Comparison of ENCODE assay signal across 8 cellular contexts in the genomic region with DNA sequence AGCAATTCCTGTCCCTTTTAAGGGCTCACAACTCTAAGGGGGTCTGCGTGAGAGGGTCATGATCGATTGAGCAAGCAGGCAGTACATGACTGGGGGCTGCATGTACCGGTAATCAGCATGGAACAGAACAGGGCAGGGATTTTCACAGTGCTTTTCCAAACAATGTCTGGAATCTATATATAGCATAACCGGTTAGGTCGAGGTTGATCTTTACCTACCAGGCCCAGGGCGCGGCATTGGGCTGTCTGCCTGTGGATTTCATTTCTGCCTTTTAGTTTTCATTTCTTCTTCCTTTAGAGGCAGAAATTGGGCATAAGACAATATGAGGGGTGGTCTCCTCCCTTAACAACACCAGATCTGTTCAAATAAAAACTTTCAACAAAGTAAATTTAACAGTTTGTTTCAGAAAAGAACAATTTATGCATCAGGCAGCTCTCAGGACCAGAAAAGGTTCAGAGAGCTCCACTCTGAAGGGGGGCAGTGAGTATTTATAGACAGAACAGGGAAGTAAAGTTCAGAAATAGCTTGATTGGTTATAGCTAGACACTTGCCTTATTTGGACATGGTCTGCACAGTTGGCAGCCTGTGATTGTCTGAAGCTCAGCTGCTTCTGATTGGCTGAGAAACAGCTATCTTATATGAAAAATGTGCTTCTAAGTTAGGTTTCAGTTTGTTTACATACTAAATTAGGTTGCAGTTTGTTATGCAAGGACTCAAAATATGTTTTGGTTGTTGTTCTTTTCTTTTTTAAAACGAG. TPM values are rescaled to one million over a fixed set of nuclear protein-coding genes. Genes with fewer than 3 reads are reported as not detected.
DNase-seq lines count a peak whose midpoint lies in the region; ATAC-seq and TF ChIP-seq lines count a peak whose summit lies in the region.

No MANE protein-coding gene starts in this region.

- H2BK15ac ChIP-seq in H9 (ENCODE audit: low read depth, low read length), result no peak overlapping the region

- no peak overlapping the region for H2BK120ac ChIP-seq in H9 (ENCODE audit: low read depth, low read length, poor library complexity, severe bottlenecking)

- H3K27ac ChIP-seq in H9 (ENCODE audit: insufficient read length, low read depth, low read length), result no peak overlapping the region

- H3K9ac ChIP-seq in H9 (ENCODE audit: extremely low read depth, insufficient read length, low read length), result no peak overlapping the region

- no peak overlapping the region for H3K14ac ChIP-seq in H9 (ENCODE audit: insufficient read depth, low read length)

- peak overlapping the region; percentile 46 to 85 (median 75); a peak in 6 of 7 replicates for H3K27ac Mint-ChIP-seq in H9

- no peak overlapping the region for H3K4ac ChIP-seq in H9 (ENCODE audit: low read depth, low read length)

- no peak overlapping the region for H4K8ac ChIP-seq in H9 (replicated peaks; ENCODE audit: insufficient read length, low read depth, low read length)

- H3K9me3 ChIP-seq in H9 (ENCODE audit: control insufficient read depth, low read depth, low read length), result no peaks in the 10 kb centered on the region

- no peak overlapping the region for H4K5ac ChIP-seq in H9 (ENCODE audit: insufficient read length, low read depth, low read length)

- H2AK5ac ChIP-seq in H9 (ENCODE audit: insufficient read length, low read length), result no peak overlapping the region

- intact Hi-C loops in left ventricle myocardium superior (cut with micrococcal nuclease), result no loop called here

- no peak overlapping the region for H3K56ac ChIP-seq in H9 (ENCODE audit: insufficient read length, low read depth, low read length)

- peaks cover 52 to 58% of the 10 kb centered on the region in 2 experiments for H3K4me1 Mint-ChIP-seq in H9

- H3K27me3 Mint-ChIP-seq in H9 (ENCODE audit: low read depth), result no peaks in the 10 kb centered on the region

- WGBS in H9 (ENCODE audit: extremely low coverage, insufficient read length, low lambda C conversion rate), result no CpG with 5 or more reads among the region's 8 CpGs

- no peak overlapping the region for H2BK20ac ChIP-seq in H9 (ENCODE audit: low read depth, low read length, poor library complexity, severe bottlenecking)

- no peaks in the 10 kb centered on the region for H3K79me1 ChIP-seq in H9 (ENCODE audit: insufficient read depth, low read depth, low read length, poor library complexity, severe bottlenecking)

- no peak overlapping the region for H3T11ph ChIP-seq in H9 (ENCODE audit: low read length)

- no peak overlapping the region for H3K23ac ChIP-seq in H9 (ENCODE audit: insufficient read length, low read depth, low read length)

- no peak overlapping the region for H2BK5ac ChIP-seq in H9 (ENCODE audit: insufficient read length, low read length)

- no peak overlapping the region for H3K4me2 ChIP-seq in H9 (ENCODE audit: insufficient read depth, insufficient read length, low read length)

- H2BK12ac ChIP-seq in H9 (ENCODE audit: insufficient read length, low read depth, low read length), result peak overlapping the region; percentile 76

- no peaks in the 10 kb centered on the region for H3K79me2 ChIP-seq in H9 (ENCODE audit: insufficient read depth, low read length)

- peaks cover 0 to 9% (median 0%) of the 10 kb centered on the region in 3 experiments; a peak in 3 of 7 replicates for H3K36me3 Mint-ChIP-seq in H9 (ENCODE audit: insufficient read depth in 1 of 3, low read depth in 3 of 3)

- TF ChIP-seq CTCF in H9 (conservative IDR thresholded peaks at IDR 0.05), result no peak

- peak; percentile 93 for ATAC-seq in left ventricle myocardium superior

- H4K20me1 ChIP-seq in H9 (ENCODE audit: control insufficient read depth, insufficient read depth, insufficient read length), result no peaks in the 10 kb centered on the region

- no peak overlapping the region for H4K91ac ChIP-seq in H9 (ENCODE audit: insufficient read length, low read depth, low read length)

- no peaks in the 10 kb centered on the region for H3K27me3 ChIP-seq in H9 (ENCODE audit: insufficient read depth, low read length)

- DNase-seq in DMS53 (lab: John Stamatoyannopoulos, UW) (peak; percentile 50), H9 (no peak), NOMO-1 (lab: John Stamatoyannopoulos, UW; ENCODE audit: unreplicated experiment in 2 of 2) (peak; percentile 10 to 77), left ventricle myocardium superior (no peak), NCI-H748 treated with DMSO at 0.1 percent for 48 hours (lab: John Stamatoyannopoulos, UW) (no peak), glomerular visceral epithelial cell (ENCODE audit: extremely low spot score) (no peak), RPMI8226 (no peak), DMS153 treated with DMSO at 0.1 percent for 48 hours (lab: John Stamatoyannopoulos, UW; ENCODE audit: unreplicated experiment) (no peak)

- peaks cover under 1 to 5% of the 10 kb centered on the region in 2 experiments; a peak in 4 of 5 replicates for H3K9me3 Mint-ChIP-seq in H9

- no peaks in the 10 kb centered on the region for H3K23me2 ChIP-seq in H9 (ENCODE audit: insufficient read length, low read depth, low read length, poor library complexity, severe bottlenecking)

- peaks cover 10% of the 10 kb centered on the region; the same call in 1 of the 2 replicates for H3K4me1 ChIP-seq in H9 (ENCODE audit: insufficient read depth, low read length)

- peak overlapping the region; percentile 40 for H3K18ac ChIP-seq in H9 (ENCODE audit: insufficient read length, low read depth, low read length)

- H3K4me3 Mint-ChIP-seq in H9, result no peak overlapping the region

- no peak overlapping the region for H2AFZ ChIP-seq in H9 (ENCODE audit: low read length)

RNA-seq across cellular contexts. Expression of a gene that starts 17.2 kb away (rescaled TPM):
- total RNA-seq in H9 (2021), result 43.3 and 46.5 TPM in 2 replicates
- 11.8 TPM for total RNA-seq in left ventricle myocardium superior

RNA-seq across cellular contexts. Expression of a gene that starts 36.4 kb away (rescaled TPM):
- total RNA-seq in H9 (2021) (2.2 and 2.4 TPM in 2 replicates), left ventricle myocardium superior (41.7 TPM)

Comparison
In these comparisons a context has a peak if more than half of its experiments do, and no peak if none do; other contexts are left out.
1. DNase-seq: peak in DMS53 (single experiment) and NOMO-1 (2 of 2); none in H9 (single experiment), left ventricle myocardium superior (single experiment), NCI-H748 treated with DMSO at 0.1 percent for 48 hours (single experiment), glomerular visceral epithelial cell (single experiment), RPMI8226 (single experiment) and DMS153 treated with DMSO at 0.1 percent for 48 hours (single experiment).
2. RNA of a gene that starts 36.4 kb away (total RNA-seq): 41.7 TPM in left ventricle myocardium superior (single experiment); 2.2 to 2.4 TPM in H9; every median in the first group is over 10 times any median in the second.